In the genomic region with DNA sequence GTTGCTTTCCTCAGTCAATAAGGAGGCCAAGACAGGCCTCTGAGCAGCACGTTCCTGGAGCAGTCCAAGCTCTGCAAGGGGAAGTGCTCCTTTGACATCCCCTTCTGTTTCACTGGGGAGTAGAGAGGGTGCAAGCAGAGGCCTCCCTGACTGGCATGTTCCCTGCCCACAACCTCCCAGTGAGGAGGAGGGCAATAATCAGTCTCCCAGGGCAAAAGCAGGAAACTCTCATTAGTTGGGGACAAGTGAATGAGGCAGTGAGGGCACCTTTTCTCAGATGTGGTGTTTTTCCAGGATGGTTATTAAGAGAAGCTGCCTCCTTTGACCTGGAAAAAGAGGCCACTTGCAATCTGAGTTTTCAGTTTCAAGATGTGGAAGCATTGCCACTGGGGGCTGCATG, we compare ENCODE assay signal across 34 cellular contexts.
"Had no signal": no experiment of that assay in that cellular context is flagged by ENCODE, and none has a peak within 500 bp of the region (broad histone marks: within the 10 kb centered on the region; RNA-seq: fewer than 3 reads in every experiment).

No MANE protein-coding gene starts in this region.

- H3K27me3 ChIP-seq: adrenal gland, body of pancreas, colonic mucosa, dorsolateral prefrontal cortex, gastroesophageal sphincter, uterus had no signal

- H3K27me3 Mint-ChIP-seq: type B pancreatic cell had no signal

- H3K4me3 Mint-ChIP-seq: activated CD8-positive, alpha-beta memory T cell treated with anti-CD3 and anti-CD28 coated beads, Interleukin-2, amount 10 ng/mL, durations not matched to agents 7 days and 5 days; activated CD8-positive, alpha-beta T cell treated with anti-CD3 and anti-CD28 coated beads, Interleukin-2, amount 10 ng/mL, durations not matched to agents 7 days and 5 days; activated naive CD8-positive, alpha-beta T cell treated with anti-CD3 and anti-CD28 coated beads for 36 hours; activated T-cell treated with anti-CD3 and anti-CD28 coated beads, Interleukin-2, amount 50 U/mL, for 72 hours; effector memory CD8-positive, alpha-beta T cell; nephron; stimulated activated memory B cell treated with anti-CD40 and anti-IgM and Interleukin-4, amounts not matched to agents 10 μg/mL and 1 μg/mL and 100 μg/mL, for 72 hours; stimulated activated naive CD8-positive, alpha-beta T cell treated with anti-CD3 and anti-CD28 coated beads, Interleukin-15, amount 100 ng/mL, for 72 hours; type B pancreatic cell; WTC11 had no signal

- H3K27ac Mint-ChIP-seq: activated CD8-positive, alpha-beta memory T cell treated with anti-CD3 and anti-CD28 coated beads, Interleukin-2, amount 10 ng/mL, durations not matched to agents 7 days and 5 days; activated CD8-positive, alpha-beta T cell treated with anti-CD3 and anti-CD28 coated beads, Interleukin-2, amount 10 ng/mL, durations not matched to agents 7 days and 5 days; activated naive CD8-positive, alpha-beta T cell treated with anti-CD3 and anti-CD28 coated beads for 36 hours; activated T-cell treated with anti-CD3 and anti-CD28 coated beads, Interleukin-2, amount 50 U/mL, for 72 hours; effector memory CD8-positive, alpha-beta T cell; nephron; progenitor cell of endocrine pancreas; stimulated activated memory B cell treated with anti-CD40 and anti-IgM and Interleukin-4, amounts not matched to agents 10 μg/mL and 1 μg/mL and 100 μg/mL, for 72 hours; type B pancreatic cell; WTC11 had no signal

- H3K9me3 Mint-ChIP-seq: activated naive CD8-positive, alpha-beta T cell treated with anti-CD3 and anti-CD28 coated beads for 36 hours; activated T-cell treated with anti-CD3 and anti-CD28 coated beads, Interleukin-2, amount 50 U/mL, for 72 hours; effector memory CD8-positive, alpha-beta T cell; nephron; stimulated activated memory B cell treated with anti-CD40 and anti-IgM and Interleukin-4, amounts not matched to agents 10 μg/mL and 1 μg/mL and 100 μg/mL, for 72 hours; stimulated activated naive CD8-positive, alpha-beta T cell treated with anti-CD3 and anti-CD28 coated beads, Interleukin-15, amount 100 ng/mL, for 72 hours; type B pancreatic cell; WTC11 had no signal

- ATAC-seq: activated CD8-positive, alpha-beta memory T cell treated with anti-CD3 and anti-CD28 coated beads, Interleukin-2, amount 10 ng/mL, durations not matched to agents 7 days and 5 days; activated CD8-positive, alpha-beta T cell treated with anti-CD3 and anti-CD28 coated beads, Interleukin-2, amount 10 ng/mL, durations not matched to agents 7 days and 5 days; activated T-cell treated with anti-CD3 and anti-CD28 coated beads, Interleukin-2, amount 50 U/mL, for 72 hours; body of pancreas; effector memory CD8-positive, alpha-beta T cell; gastroesophageal sphincter; left cardiac atrium; left ventricle myocardium superior; mucosa of descending colon; stimulated activated memory B cell treated with anti-CD40 and anti-IgM and Interleukin-4, amounts not matched to agents 10 μg/mL and 1 μg/mL and 100 μg/mL, for 72 hours; stimulated activated naive CD8-positive, alpha-beta T cell treated with anti-CD3 and anti-CD28 coated beads, Interleukin-15, amount 100 ng/mL, for 72 hours; WTC11 had no signal

- H3K36me3 ChIP-seq: adrenal gland, colonic mucosa, gastroesophageal sphincter, neutrophil, uterus had no signal

- H3K27ac ChIP-seq: adrenal gland, body of pancreas, colonic mucosa, dorsolateral prefrontal cortex, gastroesophageal sphincter, neutrophil, uterus had no signal

- H3K4me2 ChIP-seq: smooth muscle cell had no signal

- H3K4me1 ChIP-seq: adrenal gland, colonic mucosa, uterus had no signal

- DNase-seq: activated CD4-positive, alpha-beta T cell treated with anti-CD3 and anti-CD28 coated beads for 1 hour; activated CD8-positive, alpha-beta memory T cell treated with anti-CD3 and anti-CD28 coated beads, Interleukin-2, amount 10 ng/mL, durations not matched to agents 7 days and 5 days; activated CD8-positive, alpha-beta T cell treated with anti-CD3 and anti-CD28 coated beads, Interleukin-2, amount 10 ng/mL, durations not matched to agents 7 days and 5 days; activated naive CD4-positive, alpha-beta T cell treated with Interleukin-2 at 50 U/mL for 16 hours; activated naive CD8-positive, alpha-beta T cell treated with anti-CD3 and anti-CD28 coated beads for 36 hours; activated T-cell treated with anti-CD3 and anti-CD28 coated beads, Interleukin-2, amount 50 U/mL, for 72 hours; adrenal gland; aorta; body of pancreas; cerebellar nuclear complex; colonic mucosa; dorsolateral prefrontal cortex; effector memory CD8-positive, alpha-beta T cell; erythroblast; head of caudate nucleus; hippocampal formation; left cardiac atrium; left ventricle myocardium superior; stimulated activated CD4-positive, alpha-beta T cell treated with anti-CD3 and anti-CD28 coated beads, Interleukin-1b, Interleukin-23, amount 100 ng/mL, for 48 hours; stimulated activated CD4-positive, alpha-beta T cell treated with anti-CD3 and anti-CD28 coated beads, Interleukin-4, amount 100 ng/mL, for 4 hours; stimulated activated CD8-positive, alpha-beta memory T cell treated with anti-CD3 and anti-CD28 coated beads, Interleukin-4, amount 100 ng/mL, for 48 hours; stimulated activated naive CD8-positive, alpha-beta T cell treated with anti-CD3 and anti-CD28 coated beads, Interleukin-15, amount 100 ng/mL, for 72 hours; substantia nigra; T-helper 2 cell; uterus had no signal

- H3K4me3 ChIP-seq: adrenal gland, body of pancreas, colonic mucosa, dorsolateral prefrontal cortex, gastroesophageal sphincter, mucosa of descending colon, smooth muscle cell, uterus had no signal

- H3K9me3 ChIP-seq: adrenal gland, body of pancreas, colonic mucosa, gastroesophageal sphincter, mucosa of descending colon, neutrophil, uterus had no signal

- H3K36me3 Mint-ChIP-seq: activated CD8-positive, alpha-beta memory T cell treated with anti-CD3 and anti-CD28 coated beads, Interleukin-2, amount 10 ng/mL, durations not matched to agents 7 days and 5 days; activated naive CD8-positive, alpha-beta T cell treated with anti-CD3 and anti-CD28 coated beads for 36 hours; stimulated activated memory B cell treated with anti-CD40 and anti-IgM and Interleukin-4, amounts not matched to agents 10 μg/mL and 1 μg/mL and 100 μg/mL, for 72 hours; type B pancreatic cell; WTC11 had no signal
